ENCODE assay signal across 8 cellular contexts in the genomic region with DNA sequence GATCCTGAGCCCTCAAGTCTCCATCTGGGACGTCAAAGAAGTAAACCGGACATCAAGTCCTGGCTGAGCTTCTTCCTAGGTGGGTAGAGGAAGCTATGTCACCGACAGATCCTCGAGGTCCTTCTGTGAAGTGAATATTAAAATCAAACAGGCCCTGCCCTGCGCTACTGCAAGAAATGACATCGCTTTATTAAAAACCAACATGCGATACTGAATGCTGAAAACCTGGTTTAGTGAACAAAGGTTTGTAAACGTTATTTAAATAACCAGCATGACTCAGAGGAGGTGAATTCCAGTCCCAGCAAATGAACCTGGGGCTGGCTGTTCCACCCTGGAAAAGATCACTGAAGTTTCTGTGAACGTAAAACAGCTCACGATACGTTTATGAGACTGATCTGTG. TPM values are rescaled to one million over a fixed set of nuclear protein-coding genes. Genes with fewer than 3 reads are reported as not detected.
DNase-seq lines count a peak whose midpoint lies in the region; ATAC-seq and TF ChIP-seq lines count a peak whose summit lies in the region.

No MANE protein-coding gene starts in this region.

- peak overlapping the region; percentile 65 for H3K27ac ChIP-seq in 22Rv1

- ATAC-seq in GM19452 (IDR thresholded peaks at IDR 0.05; ENCODE audit: unreplicated experiment), result peak; percentile 8

- H3K9me3 Mint-ChIP-seq in endothelial cell (ENCODE audit: unreplicated experiment) (no peaks in the 10 kb centered on the region), nephron (no peaks in the 10 kb centered on the region)

- in situ Hi-C loops in SK-MEL-5 (cut with HindIII; ENCODE audit: low pct_unique_long_range_greater_than_20kb, low sequenced_read_pairs), result no loop called here

- TF ChIP-seq CTCF in 22Rv1 (IDR thresholded peaks at IDR 0.05) (no peak), endothelial cell (IDR thresholded peaks at IDR 0.05; ENCODE audit: unreplicated experiment) (no peak), nephron (IDR thresholded peaks at IDR 0.05; ENCODE audit: unreplicated experiment in 3 of 3) (no peak)

- peaks cover 9% of the 10 kb centered on the region for H3K36me3 Mint-ChIP-seq in endothelial cell (ENCODE audit: low read depth, unreplicated experiment)
- peaks cover 22% of the 10 kb centered on the region for H3K36me3 Mint-ChIP-seq in nephron (ENCODE audit: low read depth)

- DNase-seq in SK-MEL-5 (ENCODE audit: low read depth, low spot score), result peak; percentile 15
- DNase-seq in endothelial cell (ENCODE audit: low spot score), result no peak
- DNase-seq in Ammon's horn (ENCODE audit: low spot score), result no peak
- no peak for DNase-seq in AML-193 (lab: John Stamatoyannopoulos, UW)
- no peak for DNase-seq in NCI-H2171 (lab: John Stamatoyannopoulos, UW)

- H3K4me3 Mint-ChIP-seq in endothelial cell (ENCODE audit: unreplicated experiment), result peak overlapping the region; percentile 96
- peak overlapping the region; percentile 98 to 100 (median 98) for H3K4me3 Mint-ChIP-seq in nephron

- H3K4me1 Mint-ChIP-seq in endothelial cell (ENCODE audit: unreplicated experiment) (peaks cover 29% of the 10 kb centered on the region), nephron (peaks cover 36% of the 10 kb centered on the region)

- H3K27ac Mint-ChIP-seq in endothelial cell (ENCODE audit: unreplicated experiment), result peak overlapping the region; percentile 86
- H3K27ac Mint-ChIP-seq in nephron, result peak overlapping the region in 2 of 3 experiments; percentile 95 to 96

- H3K27me3 Mint-ChIP-seq in endothelial cell (ENCODE audit: unreplicated experiment), result peaks cover 2% of the 10 kb centered on the region
- peaks cover 12% of the 10 kb centered on the region for H3K27me3 Mint-ChIP-seq in nephron (ENCODE audit: low read depth)

RNA-seq across cellular contexts. Expression of gene RTCB, which starts 0.7 kb away (rescaled TPM):
- total RNA-seq in SK-MEL-5 (2014; rRNA removed; shearing (Covaris generic)), result 188 and 212 TPM in 2 replicates
- 124 and 140 TPM in 2 replicates for polyA plus RNA-seq in SK-MEL-5 (2015; cell fraction: cytosol; rRNA removed)
- polyA plus RNA-seq in SK-MEL-5 (2015; cell fraction: nucleus; rRNA removed), result 94.4 and 118 TPM in 2 replicates
- total RNA-seq in endothelial cell (ENCODE audit: unreplicated experiment), result 107 TPM

RNA-seq across cellular contexts. Expression of gene BPIFC, which starts 52.9 kb away (rescaled TPM):
- total RNA-seq in SK-MEL-5 (2014; rRNA removed; shearing (Covaris generic)), result not detected in 2 replicates
- 0.05 and 0.08 TPM in 2 replicates for polyA plus RNA-seq in SK-MEL-5 (2015; cell fraction: cytosol; rRNA removed)
- not detected in 2 replicates for polyA plus RNA-seq in SK-MEL-5 (2015; cell fraction: nucleus; rRNA removed)
- not detected for total RNA-seq in endothelial cell (ENCODE audit: unreplicated experiment)

RNA-seq across cellular contexts. Expression of gene RFPL3, which starts 53.7 kb away (rescaled TPM):
- total RNA-seq in SK-MEL-5 (2014; rRNA removed; shearing (Covaris generic)), result not detected in 2 replicates
- not detected in 2 replicates for polyA plus RNA-seq in SK-MEL-5 (2015; cell fraction: cytosol; rRNA removed)
- polyA plus RNA-seq in SK-MEL-5 (2015; cell fraction: nucleus; rRNA removed), result not detected in 2 replicates
- total RNA-seq in endothelial cell (ENCODE audit: unreplicated experiment), result not detected
